ENCODE assay signal across 17 cellular contexts in genomic region chr2:203820969-203821368, GRCh38. TPM values are rescaled to one million over a fixed set of nuclear protein-coding genes. Genes with fewer than 3 reads are reported as not detected.
A peak's percentile ranks its signal among the peaks of the same experiment; 100 is the strongest.
DNase-seq lines count a peak whose midpoint lies in the region; ATAC-seq, FAIRE-seq and TF ChIP-seq lines count a peak whose summit lies in the region.
"Had no signal": no experiment of that assay in that cellular context is flagged by ENCODE, and none has a peak within 500 bp of the region (broad histone marks: within the 10 kb centered on the region; RNA-seq: fewer than 3 reads in every experiment).

No MANE protein-coding gene starts in this region.

- no peak for DNase-seq in GM12891 (ENCODE audit: insufficient read length, low spot score)
- DNase-seq in activated CD4-positive, alpha-beta memory T cell treated with anti-CD3 and anti-CD28 coated beads, Interleukin-2, amount 10 ng/mL, durations not matched to agents 7 days and 5 days: no peak
- DNase-seq in mucosa of gallbladder (ENCODE audit: low spot score): no peak
- no peak for DNase-seq in NCI-H2196 (lab: John Stamatoyannopoulos, UW; ENCODE audit: unreplicated experiment)
- no peak for DNase-seq in nephron progenitor cell
- DNase-seq: aorta; effector memory CD8-positive, alpha-beta T cell; lower lobe of right lung; NCI-H2081 treated with DMSO at 0.1 percent for 48 hours; posterior cingulate gyrus; stimulated activated naive CD8-positive, alpha-beta T cell treated with anti-CD3 and anti-CD28 coated beads, Interleukin-15, amount 100 ng/mL, for 72 hours had no signal

- no peak overlapping the region for H3K27ac Mint-ChIP-seq in activated CD4-positive, alpha-beta memory T cell treated with anti-CD3 and anti-CD28 coated beads, Interleukin-2, amount 10 ng/mL, durations not matched to agents 7 days and 5 days
- no peak overlapping the region for H3K27ac Mint-ChIP-seq in nephron progenitor cell
- H3K27ac Mint-ChIP-seq: effector memory CD8-positive, alpha-beta T cell; IgD-negative memory B cell; stimulated activated naive CD8-positive, alpha-beta T cell treated with anti-CD3 and anti-CD28 coated beads, Interleukin-15, amount 100 ng/mL, for 72 hours had no signal

- no peak for TF ChIP-seq CTCF in nephron progenitor cell (IDR thresholded peaks at IDR 0.05)

- peak; percentile 93 for ATAC-seq in GM19455 (IDR thresholded peaks at IDR 0.05; ENCODE audit: unreplicated experiment)
- peak; percentile 90 for ATAC-seq in HG02852 (IDR thresholded peaks at IDR 0.05; ENCODE audit: unreplicated experiment)
- ATAC-seq in HG03521 (IDR thresholded peaks at IDR 0.05; ENCODE audit: unreplicated experiment): peak; percentile 71
- ATAC-seq: effector memory CD8-positive, alpha-beta T cell; lower lobe of right lung; Panc1; stimulated activated naive CD8-positive, alpha-beta T cell treated with anti-CD3 and anti-CD28 coated beads, Interleukin-15, amount 100 ng/mL, for 72 hours had no signal

- no peaks in the 10 kb centered on the region for H3K27me3 Mint-ChIP-seq in activated CD4-positive, alpha-beta memory T cell treated with anti-CD3 and anti-CD28 coated beads, Interleukin-2, amount 10 ng/mL, durations not matched to agents 7 days and 5 days
- H3K27me3 Mint-ChIP-seq in nephron progenitor cell (ENCODE audit: low read depth, poor library complexity): peaks cover 6% of the 10 kb centered on the region

- H3K4me3 Mint-ChIP-seq in activated CD4-positive, alpha-beta memory T cell treated with anti-CD3 and anti-CD28 coated beads, Interleukin-2, amount 10 ng/mL, durations not matched to agents 7 days and 5 days: no peak overlapping the region
- H3K4me3 Mint-ChIP-seq in nephron progenitor cell: no peak overlapping the region
- H3K4me3 Mint-ChIP-seq: effector memory CD8-positive, alpha-beta T cell; stimulated activated naive CD8-positive, alpha-beta T cell treated with anti-CD3 and anti-CD28 coated beads, Interleukin-15, amount 100 ng/mL, for 72 hours had no signal

- peaks cover 5% of the 10 kb centered on the region for H3K36me3 Mint-ChIP-seq in activated CD4-positive, alpha-beta memory T cell treated with anti-CD3 and anti-CD28 coated beads, Interleukin-2, amount 10 ng/mL, durations not matched to agents 7 days and 5 days (ENCODE audit: low read depth)
- no peaks in the 10 kb centered on the region for H3K36me3 Mint-ChIP-seq in nephron progenitor cell (ENCODE audit: low read depth)

- POLR2A ChIA-PET in activated CD4-positive, alpha-beta memory T cell treated with anti-CD3 and anti-CD28 coated beads, Interleukin-2, amount 10 ng/mL, durations not matched to agents 7 days and 5 days (lab: Charles Lee): interaction anchor here (1.1 kb wide), 1 partner anchor 9 kb away, joined by 3 read pairs; no protein-coding TSS in a partner anchor

- no peak for TF ChIP-seq POLR2A in GM12891 (IDR thresholded peaks at IDR 0.05; ENCODE audit: low read depth, low read length)

- CTCF ChIA-PET in activated CD4-positive, alpha-beta memory T cell treated with anti-CD3 and anti-CD28 coated beads, Interleukin-2, amount 10 ng/mL, durations not matched to agents 7 days and 5 days (lab: Charles Lee): interaction anchor here (1.2 kb wide), 1 partner anchor 39 kb away, joined by 4 read pairs; no protein-coding TSS in a partner anchor

- peak; percentile 54 for FAIRE-seq in GM12891 (lab: Jason Lieb, UNC)

- H3K9me3 Mint-ChIP-seq in activated CD4-positive, alpha-beta memory T cell treated with anti-CD3 and anti-CD28 coated beads, Interleukin-2, amount 10 ng/mL, durations not matched to agents 7 days and 5 days: peaks cover 2% of the 10 kb centered on the region
- H3K9me3 Mint-ChIP-seq in nephron progenitor cell: no peaks in the 10 kb centered on the region
- H3K9me3 Mint-ChIP-seq: effector memory CD8-positive, alpha-beta T cell; stimulated activated naive CD8-positive, alpha-beta T cell treated with anti-CD3 and anti-CD28 coated beads, Interleukin-15, amount 100 ng/mL, for 72 hours had no signal

- peaks cover 27% of the 10 kb centered on the region for H3K4me1 Mint-ChIP-seq in activated CD4-positive, alpha-beta memory T cell treated with anti-CD3 and anti-CD28 coated beads, Interleukin-2, amount 10 ng/mL, durations not matched to agents 7 days and 5 days
- peaks cover 30% of the 10 kb centered on the region for H3K4me1 Mint-ChIP-seq in nephron progenitor cell

TF ChIP-seq in GM12891, 5 proteins besides CTCF, POLR2A, EP300 and RAD21:
- no peak for TF ChIP-seq POLR2AphosphoS5 (IDR thresholded peaks at IDR 0.05; ENCODE audit: low read depth, low read length)
- no peak for TF ChIP-seq TAF1 (IDR thresholded peaks at IDR 0.05; ENCODE audit: low read depth, low read length)

RNA-seq across cellular contexts. Expression of gene CTLA4, which starts 46.6 kb away (rescaled TPM):
- polyA plus RNA-seq in GM12891 (2012; ENCODE audit: low read depth, missing spikeins): not detected
- 100 to 1,000 TPM in 1 of 2 experiments, 10 to 100 TPM in 1; 98.1 to 101 TPM for total RNA-seq in activated CD4-positive, alpha-beta memory T cell treated with anti-CD3 and anti-CD28 coated beads, Interleukin-2, amount 10 ng/mL, durations not matched to agents 7 days and 5 days
- 1.6 TPM for total RNA-seq in mucosa of gallbladder
- total RNA-seq: Daoy had no signal
- polyA plus RNA-seq: aorta, IgD-negative memory B cell had no signal

Comparison
In these comparisons a context has a peak if more than half of its experiments do, and no peak if none do; other contexts are left out.
1. RNA of gene CTLA4, which starts 46.6 kb away (total RNA-seq): 98.1 to 101 TPM in activated CD4-positive, alpha-beta memory T cell treated with anti-CD3 and anti-CD28 coated beads, Interleukin-2, amount 10 ng/mL, durations not matched to agents 7 days and 5 days; 1.6 TPM in mucosa of gallbladder (single experiment); every median in the first group is over 10 times any median in the second.
2. Peak in every context shown above with its lines, with median percentiles within 50 percentile points of each other: ATAC-seq.